ENCODE assay signal across 7 cellular contexts in the genomic region with DNA sequence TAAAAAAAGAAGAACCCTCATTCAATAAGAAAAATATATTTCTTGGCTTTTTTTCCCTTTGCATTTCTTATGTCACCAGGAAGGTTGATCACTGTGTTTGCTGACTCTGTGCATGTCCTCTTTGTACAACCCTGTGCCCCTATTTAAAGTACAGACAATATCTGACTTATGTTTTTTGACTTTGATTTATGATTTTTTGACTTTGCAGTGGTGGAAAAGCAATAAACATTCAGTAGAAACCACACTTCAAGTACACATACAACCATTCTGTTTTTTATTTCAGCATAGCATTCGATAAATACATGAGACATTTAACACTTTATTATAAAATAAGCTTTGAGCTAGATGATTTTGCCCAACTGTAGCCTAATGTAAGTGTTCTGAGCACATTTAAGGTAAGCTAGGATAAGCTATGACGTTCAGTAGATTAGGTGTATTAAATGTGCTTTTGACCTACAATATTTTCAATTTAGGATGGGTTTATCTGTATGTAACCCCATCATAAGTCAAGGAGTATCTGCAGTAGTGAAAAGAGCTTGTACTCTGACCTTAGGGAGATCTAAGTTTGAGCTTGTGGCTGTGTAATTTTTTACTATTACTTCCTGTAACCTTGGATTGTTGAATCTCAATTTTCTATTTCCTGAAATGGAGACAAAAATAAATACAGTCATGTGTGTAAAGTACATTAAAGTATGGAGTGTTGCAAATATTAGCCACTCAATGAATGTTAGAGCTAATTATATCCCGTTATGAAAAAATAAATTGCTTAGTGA. TPM values are rescaled to one million over a fixed set of nuclear protein-coding genes. Genes with fewer than 3 reads are reported as not detected.
DNase-seq lines count a peak whose midpoint lies in the region; ATAC-seq and TF ChIP-seq lines count a peak whose summit lies in the region.

No MANE protein-coding gene starts in this region.

- H3K4me1 ChIP-seq in SJCRH30 (no peaks in the 10 kb centered on the region), spleen (peaks cover 16 to 65% (median 49%) of the 10 kb centered on the region in 6 donors)

- WGBS in spleen, 5 donors: 54 to 65% (median 60%) methylated on average over 3 of the region's 3 CpGs

- TF ChIP-seq POLR2A in spleen (IDR thresholded peaks at IDR 0.05): no peak

- H3K9me3 ChIP-seq in SJCRH30 (replicated peaks) (no peaks in the 10 kb centered on the region), spleen (no peaks in the 10 kb centered on the region)

- peak; percentile 16 for ATAC-seq in GM21423 (IDR thresholded peaks at IDR 0.05; ENCODE audit: unreplicated experiment)
- no peak for ATAC-seq in GM18868 (IDR thresholded peaks at IDR 0.05; ENCODE audit: unreplicated experiment)

- H3K27ac ChIP-seq in SJCRH30 (no peak overlapping the region), spleen (peak overlapping the region; percentile 92 to 99 (median 96))

- TF ChIP-seq CTCF in fibroblast of villous mesenchyme (IDR thresholded peaks at IDR 0.05; ENCODE audit: insufficient read depth, low read depth, low read length): no peak
- TF ChIP-seq CTCF in spleen (IDR thresholded peaks at IDR 0.05 in 8 of 11, conservative IDR thresholded peaks at IDR 0.05 in 3 of 11): no peak

- H3K36me3 ChIP-seq in SJCRH30: no peaks in the 10 kb centered on the region
- H3K36me3 ChIP-seq in spleen: peaks cover 0 to 31% (median 5%) of the 10 kb centered on the region in 6 donors

- intact Hi-C loops in spleen (cut with DNase I; ENCODE audit: low total_unique reads): no loop called here

- H3K4me3 ChIP-seq in SJCRH30: peak overlapping the region; percentile 60; the same call in 1 of the 2 replicates
- peak overlapping the region; percentile 91 for H3K4me3 ChIP-seq in fibroblast of villous mesenchyme (ENCODE audit: low read depth, low read length)
- peak overlapping the region; percentile 55 to 87 (median 61) for H3K4me3 ChIP-seq in spleen

- DNase-seq in SJCRH30 (no peak), fibroblast of villous mesenchyme (ENCODE audit: low read depth) (no peak), spleen (no peak), SKM-1 (lab: John Stamatoyannopoulos, UW; ENCODE audit: unreplicated experiment) (no peak)
- no peak for DNase-seq in stimulated activated CD8-positive, alpha-beta memory T cell treated with anti-CD3 and anti-CD28 coated beads, Interleukin-4, amount 100 ng/mL, for 48 hours

- no peaks in the 10 kb centered on the region for H3K27me3 ChIP-seq in SJCRH30
- H3K27me3 ChIP-seq in spleen (replicated peaks in 1 of 7): no peaks in the 10 kb centered on the region

RNA-seq across cellular contexts. Expression of a gene that starts 1.2 kb away (rescaled TPM):
- total RNA-seq in SJCRH30 (2014; rRNA removed; shearing (Covaris generic)): 1.2 and 1.5 TPM in 2 replicates
- total RNA-seq in fibroblast of villous mesenchyme: 4.5 and 9.1 TPM in 2 replicates
- 10 to 100 TPM; 12.7 to 18.1 (median 16.4) TPM for total RNA-seq in spleen
- polyA plus RNA-seq in spleen: 1 to 10 TPM; 5.0 to 7.1 (median 5.5) TPM

RNA-seq across cellular contexts. Expression of a gene that starts 16.3 kb away (rescaled TPM):
- total RNA-seq in SJCRH30 (2014; rRNA removed; shearing (Covaris generic)): 96.7 and 101 TPM in 2 replicates
- total RNA-seq in fibroblast of villous mesenchyme (0.32 and 1.3 TPM in 2 replicates), spleen (10 to 100 TPM in 3 of 7 donors, 1 to 10 TPM in 4; 2.6 to 24.2 (median 4.6) TPM)
- 1 to 10 TPM; 2.6 to 4.1 (median 3.0) TPM for polyA plus RNA-seq in spleen
